In the genomic region with DNA sequence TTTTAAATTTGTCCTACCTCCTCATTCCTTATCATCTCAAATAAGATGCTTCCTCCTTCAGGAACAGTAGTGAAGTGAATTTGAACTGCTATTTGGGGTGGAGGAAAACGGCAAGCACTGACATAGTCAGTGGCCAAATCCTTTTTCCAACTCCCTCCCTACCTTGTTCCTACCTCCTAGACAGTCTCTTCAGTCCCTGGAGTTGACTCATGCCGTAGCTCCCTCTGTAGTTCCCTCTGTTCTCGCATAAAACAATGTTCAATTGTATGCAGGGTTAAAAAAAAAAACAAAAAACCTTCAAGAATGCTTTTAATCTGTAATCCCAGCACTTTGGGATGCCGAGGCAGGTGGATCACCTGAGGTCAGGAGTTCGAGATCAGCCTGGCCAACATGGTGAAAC, we compare ENCODE assay signal across 9 cellular contexts. TPM values are rescaled to one million over a fixed set of nuclear protein-coding genes. Genes with fewer than 3 reads are reported as not detected.
A peak's percentile ranks its signal among the peaks of the same experiment; 100 is the strongest.
DNase-seq lines count a peak whose midpoint lies in the region; ATAC-seq and TF ChIP-seq lines count a peak whose summit lies in the region.
"Had no signal": no experiment of that assay in that cellular context is flagged by ENCODE, and none has a peak within 500 bp of the region (broad histone marks: within the 10 kb centered on the region; RNA-seq: fewer than 3 reads in every experiment).

No MANE protein-coding gene starts in this region.

- H3K27ac ChIP-seq in cardiac muscle cell (no peak overlapping the region), tibial nerve (no peak overlapping the region)

- H3K4me3 ChIP-seq in cardiac muscle cell (peak overlapping the region; percentile 75), tibial nerve (peak overlapping the region in 3 of 4 donors; percentile 67 to 86 (median 68))

- peaks cover 5% of the 10 kb centered on the region for H3K36me3 ChIP-seq in cardiac muscle cell
- peaks cover 0 to 35% (median 0%) of the 10 kb centered on the region in 3 donors for H3K36me3 ChIP-seq in tibial nerve

- TF ChIP-seq CTCF in cardiac muscle cell (IDR thresholded peaks at IDR 0.05; ENCODE audit: low read depth, low read length) (no peak), tibial nerve (IDR thresholded peaks at IDR 0.05) (no peak)

- H3K4me3 Mint-ChIP-seq in activated T-helper 1 cell treated with anti-CD3 and anti-CD28 coated beads, Interleukin-12 subunit alpha, Interleukin-12 subunit beta, Interleukin-2, Interleukin-4 antibody, amounts not matched to agents 30 ng/mL and 10 ng/mL and 1 ng/mL, durations not matched to agents 14 hours and 24 hours and 36 hours: peak overlapping the region; percentile 55

- peak overlapping the region; percentile 14 for H3K27ac Mint-ChIP-seq in activated T-helper 1 cell treated with anti-CD3 and anti-CD28 coated beads, Interleukin-12 subunit alpha, Interleukin-12 subunit beta, Interleukin-2, Interleukin-4 antibody, amounts not matched to agents 30 ng/mL and 10 ng/mL and 1 ng/mL, durations not matched to agents 14 hours and 24 hours and 36 hours

- no peaks in the 10 kb centered on the region for H3K9me3 ChIP-seq in cardiac muscle cell (ENCODE audit: low read depth)
- H3K9me3 ChIP-seq in tibial nerve: no peaks in the 10 kb centered on the region

- intact Hi-C loops in Right ventricle myocardium superior (cut with DNase I): no loop called here
- intact Hi-C loops in activated T-helper 1 cell treated with anti-CD3 and anti-CD28 coated beads, Interleukin-12 subunit alpha, Interleukin-12 subunit beta, Interleukin-2, Interleukin-4 antibody, amounts not matched to agents 30 ng/mL and 10 ng/mL and 1 ng/mL, durations not matched to agents 14 hours and 24 hours and 36 hours (cut with micrococcal nuclease): no loop called here

- H3K4me1 ChIP-seq in cardiac muscle cell (ENCODE audit: low read depth) (peaks cover 13% of the 10 kb centered on the region), tibial nerve (peaks cover 0 to 47% (median 19%) of the 10 kb centered on the region in 4 donors)

- H3K36me3 Mint-ChIP-seq in activated T-helper 1 cell treated with anti-CD3 and anti-CD28 coated beads, Interleukin-12 subunit alpha, Interleukin-12 subunit beta, Interleukin-2, Interleukin-4 antibody, amounts not matched to agents 30 ng/mL and 10 ng/mL and 1 ng/mL, durations not matched to agents 14 hours and 24 hours and 36 hours (ENCODE audit: low read depth): peaks cover 31% of the 10 kb centered on the region

- ATAC-seq in Right ventricle myocardium superior (ENCODE audit: poor library complexity): no peak
- ATAC-seq in activated CD4-positive, CD25-positive, alpha-beta regulatory T cell treated with anti-CD3 and anti-CD28 coated beads, Interleukin-2, amount 50 U/mL, for 24 hours: no peak

- TF ChIP-seq POLR2A in tibial nerve (IDR thresholded peaks at IDR 0.05): no peak

- 35 to 45% methylated on average over 5 of the region's 5 CpGs for WGBS in tibial nerve, 2 donors

- peaks cover 53% of the 10 kb centered on the region for H3K4me1 Mint-ChIP-seq in activated T-helper 1 cell treated with anti-CD3 and anti-CD28 coated beads, Interleukin-12 subunit alpha, Interleukin-12 subunit beta, Interleukin-2, Interleukin-4 antibody, amounts not matched to agents 30 ng/mL and 10 ng/mL and 1 ng/mL, durations not matched to agents 14 hours and 24 hours and 36 hours (ENCODE audit: low read depth)

- no peak for TF ChIP-seq EP300 in tibial nerve (IDR thresholded peaks at IDR 0.05)

- H3K9me3 Mint-ChIP-seq in activated T-helper 1 cell treated with anti-CD3 and anti-CD28 coated beads, Interleukin-12 subunit alpha, Interleukin-12 subunit beta, Interleukin-2, Interleukin-4 antibody, amounts not matched to agents 30 ng/mL and 10 ng/mL and 1 ng/mL, durations not matched to agents 14 hours and 24 hours and 36 hours: no peaks in the 10 kb centered on the region

- peaks cover 16% of the 10 kb centered on the region for H3K27me3 ChIP-seq in cardiac muscle cell
- H3K27me3 ChIP-seq in tibial nerve: no peaks in the 10 kb centered on the region

- DNase-seq in cardiac muscle cell (ENCODE audit: low read depth in 1 of 2, low spot score in 1 of 2) (no peak), Right ventricle myocardium superior (no peak), iris pigment epithelial cell (ENCODE audit: low read depth) (peak; percentile 19), tibial nerve (ENCODE audit: low spot score in 2 of 2) (no peak), SIG-M5 treated with dmso at 0.1 percent for 504 hours (lab: John Stamatoyannopoulos, UW; ENCODE audit: unreplicated experiment) (no peak), AML-193 (lab: John Stamatoyannopoulos, UW) (no peak)
- DNase-seq in activated T-helper 1 cell treated with anti-CD3 and anti-CD28 coated beads, Interleukin-12 subunit alpha, Interleukin-12 subunit beta, Interleukin-2, Interleukin-4 antibody, amounts not matched to agents 30 ng/mL and 10 ng/mL and 1 ng/mL, durations not matched to agents 14 hours and 24 hours and 36 hours (ENCODE audit: low spot score): no peak
- DNase-seq: effector CD4-positive, alpha-beta T cell had no signal

- no peaks in the 10 kb centered on the region for H3K27me3 Mint-ChIP-seq in activated T-helper 1 cell treated with anti-CD3 and anti-CD28 coated beads, Interleukin-12 subunit alpha, Interleukin-12 subunit beta, Interleukin-2, Interleukin-4 antibody, amounts not matched to agents 30 ng/mL and 10 ng/mL and 1 ng/mL, durations not matched to agents 14 hours and 24 hours and 36 hours (ENCODE audit: insufficient read depth)

RNA-seq across cellular contexts. Expression of a gene that starts 1.4 kb away (rescaled TPM):
- 20.6 and 22.2 TPM in 2 replicates for total RNA-seq in cardiac muscle cell
- polyA plus RNA-seq in cardiac muscle cell: 15.1 and 17.8 TPM in 2 replicates
- 19.5 TPM for total RNA-seq in Right ventricle myocardium superior
- 29.1 and 35.3 TPM in 2 replicates for total RNA-seq in activated T-helper 1 cell treated with anti-CD3 and anti-CD28 coated beads, Interleukin-12 subunit alpha, Interleukin-12 subunit beta, Interleukin-2, Interleukin-4 antibody, amounts not matched to agents 30 ng/mL and 10 ng/mL and 1 ng/mL, durations not matched to agents 14 hours and 24 hours and 36 hours
- total RNA-seq in tibial nerve: 10 to 100 TPM; 28.8 to 42.0 (median 31.0) TPM

RNA-seq across cellular contexts. Expression of a gene that starts 29.0 kb away (rescaled TPM):
- total RNA-seq in cardiac muscle cell: 8.6 and 9.1 TPM in 2 replicates
- 7.8 and 9.1 TPM in 2 replicates for polyA plus RNA-seq in cardiac muscle cell
- total RNA-seq in Right ventricle myocardium superior: 9.4 TPM
- 16.4 and 18.6 TPM in 2 replicates for total RNA-seq in activated T-helper 1 cell treated with anti-CD3 and anti-CD28 coated beads, Interleukin-12 subunit alpha, Interleukin-12 subunit beta, Interleukin-2, Interleukin-4 antibody, amounts not matched to agents 30 ng/mL and 10 ng/mL and 1 ng/mL, durations not matched to agents 14 hours and 24 hours and 36 hours
- 10 to 100 TPM; 19.5 to 49.8 (median 35.6) TPM for total RNA-seq in tibial nerve
